Comparison of ENCODE assay signal across 8 cellular contexts in genomic region chr2:112259509-112260294, GRCh38. TPM values are rescaled to one million over a fixed set of nuclear protein-coding genes. Genes with fewer than 3 reads are reported as not detected.
DNase-seq lines count a peak whose midpoint lies in the region; ATAC-seq and TF ChIP-seq lines count a peak whose summit lies in the region.

No MANE protein-coding gene starts in this region.

- CTCF ChIA-PET in WTC11 (lab: Charles Lee), result interaction anchor here (0.5 to 2.0 kb wide), 11 partner anchors 10 to 591 kb away, joined by 3 to 9 read pairs (median 4); partner anchors contain the start of gene RGPD8

- DNase-seq in DMS153 (lab: John Stamatoyannopoulos, UW), result peak; percentile 53
- peak; percentile 43 for DNase-seq in HFFc6
- peak; percentile 24 for DNase-seq in NCI-H2171 (lab: John Stamatoyannopoulos, UW)
- peak; percentile 87 for DNase-seq in WTC11 (ENCODE audit: low spot score)
- peak; percentile 62 to 84 for DNase-seq in breast epithelium (ENCODE audit: low spot score in 2 of 2)
- peak; percentile 73 for DNase-seq in iris pigment epithelial cell (ENCODE audit: low read depth)
- peak; percentile 53 to 75 (median 71) for DNase-seq in stimulated activated CD4-positive, alpha-beta T cell treated with anti-CD3 and anti-CD28 coated beads, Interleukin-1b, Interleukin-23, amount 100 ng/mL, for 24 hours (ENCODE audit: low read depth in 4 of 4, low spot score in 1 of 4)

- H3K36me3 Mint-ChIP-seq in HFFc6 (ENCODE audit: low read depth) (no peaks in the 10 kb centered on the region), WTC11 (peaks cover 6% of the 10 kb centered on the region)

- peaks cover 5% of the 10 kb centered on the region for H3K4me1 Mint-ChIP-seq in HFFc6 (ENCODE audit: low read depth)
- H3K4me1 Mint-ChIP-seq in WTC11, result peaks cover 15% of the 10 kb centered on the region

- peaks cover 2% of the 10 kb centered on the region; the same call in 1 of the 2 replicates for H3K27me3 Mint-ChIP-seq in HFFc6 (ENCODE audit: insufficient read depth)
- H3K27me3 Mint-ChIP-seq in WTC11 (ENCODE audit: low read depth), result no peaks in the 10 kb centered on the region; the same call in 1 of the 2 replicates

- intact Hi-C loops in breast epithelium (cut with DNase I; ENCODE audit: low total_unique reads), result loop anchor here (1.0 kb wide), 1 partner anchor 10 kb away; no protein-coding TSS in a partner anchor

- peaks cover 0 to 5% of the 10 kb centered on the region in 2 donors for H3K9me3 ChIP-seq in breast epithelium

- ATAC-seq in WTC11 (peak; percentile 54), GM18873 (IDR thresholded peaks at IDR 0.05; ENCODE audit: low FRiP score, unreplicated experiment) (no peak)

- peak overlapping the region in 2 of 3 donors; percentile 12 to 17 for H3K4me3 ChIP-seq in breast epithelium

- POLR2A ChIA-PET in WTC11 (lab: Charles Lee), result interaction anchor here (0.6 kb wide), 1 partner anchor 174 kb away, joined by 3 read pairs; the partner anchor contains the start of gene RGPD8

- H3K36me3 ChIP-seq in breast epithelium, result no peaks in the 10 kb centered on the region

- TF ChIP-seq CTCF in HFFc6 (IDR thresholded peaks at IDR 0.05) (peak; percentile 95), WTC11 (IDR thresholded peaks at IDR 0.05) (peak; percentile 85), breast epithelium (IDR thresholded peaks at IDR 0.05) (peak; percentile 73 to 92 (median 88))

- H3K4me1 ChIP-seq in breast epithelium, result no peaks in the 10 kb centered on the region

- no peak overlapping the region for H3K27ac Mint-ChIP-seq in HFFc6
- no peak overlapping the region for H3K27ac Mint-ChIP-seq in WTC11

- peak overlapping the region; percentile 54; the same call in 1 of the 2 replicates for H3K4me3 Mint-ChIP-seq in HFFc6
- H3K4me3 Mint-ChIP-seq in WTC11, result peak overlapping the region; percentile 34

- H3K27ac ChIP-seq in breast epithelium, result no peak overlapping the region

- no peak for TF ChIP-seq POLR2A in breast epithelium (IDR thresholded peaks at IDR 0.05)

- H3K9me3 Mint-ChIP-seq in HFFc6, result peaks cover 4% of the 10 kb centered on the region; the same call in 1 of the 2 replicates
- peaks cover 18% of the 10 kb centered on the region for H3K9me3 Mint-ChIP-seq in WTC11

- no peaks in the 10 kb centered on the region for H3K27me3 ChIP-seq in breast epithelium

TF ChIP-seq in WTC11, 78 proteins besides CTCF, POLR2A, EP300 and RAD21:
- TF ChIP-seq ZNF671 (CRISPR knock-in tag; IDR thresholded peaks at IDR 0.05), result no peak
- TF ChIP-seq GABPB1 (CRISPR knock-in tag; IDR thresholded peaks at IDR 0.05), result peak; percentile 58

RNA-seq across cellular contexts. Expression of gene ZC3H8, which starts 4.9 kb away (rescaled TPM):
- total RNA-seq in HFFc6 (2021; fragmentation: NEBNext Ultra II Directional; extraction: Animal tissue kit (Norgen Biotek cat#: 25700)), result 1 to 10 TPM; 1.9 to 4.3 (median 3.4) TPM
- 5.7 to 9.9 TPM (median 7.0 TPM) in 3 replicates for total RNA-seq in WTC11 (2021)
- total RNA-seq in breast epithelium, result 10 to 100 TPM; 17.0 to 38.3 (median 17.0) TPM

RNA-seq across cellular contexts. Expression of gene ZC3H6, which starts 15.7 kb away (rescaled TPM):
- total RNA-seq in HFFc6 (2021; fragmentation: NEBNext Ultra II Directional; extraction: Animal tissue kit (Norgen Biotek cat#: 25700)), result 1 to 10 TPM; 3.8 to 6.1 (median 5.0) TPM
- total RNA-seq in WTC11 (2021) (10.0 to 13.0 TPM (median 11.8 TPM) in 3 replicates), breast epithelium (10 to 100 TPM; 14.4 to 20.3 (median 18.2) TPM)

Comparison
In these comparisons a context has a peak if more than half of its experiments do, and no peak if none do; other contexts are left out.
1. DNase-seq: peak in every context shown above with its lines; median percentile 87 in WTC11; 73 in breast epithelium; 73 in iris pigment epithelial cell; 71 in stimulated activated CD4-positive, alpha-beta T cell treated with anti-CD3 and anti-CD28 coated beads, Interleukin-1b, Interleukin-23, amount 100 ng/mL, for 24 hours; 53 in DMS153; 43 in HFFc6; 24 in NCI-H2171.